ENCODE assay signal across 8 cellular contexts in genomic region chr7:26078437-26079362, GRCh38.
DNase-seq lines count a peak whose midpoint lies in the region; TF ChIP-seq lines count a peak whose summit lies in the region.

No MANE protein-coding gene starts in this region.

- H3K4me1 ChIP-seq in rectal smooth muscle tissue (ENCODE audit: control insufficient read depth, insufficient read depth, low read length), result no peaks in the 10 kb centered on the region

- POLR2A ChIA-PET in RWPE1 (lab: Yijun Ruan, JAX; ENCODE audit: low non-redundant PET), result no interaction called here

- H3K4me3 ChIP-seq in H7 (ENCODE audit: insufficient read depth, low read depth, low read length) (no peak overlapping the region), rectal smooth muscle tissue (ENCODE audit: low read length) (peak overlapping the region; percentile 6)

- H3K27ac ChIP-seq in RWPE1 (no peak overlapping the region), rectal smooth muscle tissue (ENCODE audit: low read depth, low read length) (no peak overlapping the region)

- no peak overlapping the region for H3K9ac ChIP-seq in rectal smooth muscle tissue (ENCODE audit: low read length)

- H3K4me3 Mint-ChIP-seq in activated T-helper 2 cell treated with anti-CD3 and anti-CD28 coated beads, Interferon-gamma antibody, Interleukin-2, Interleukin-4, amounts not matched to agents 10 μg/mL and 5 μg/mL and 100 μg/mL, durations not matched to agents 14 hours and 24 hours and 36 hours (ENCODE audit: low read depth), result no peak overlapping the region

- peaks cover 57% of the 10 kb centered on the region for H3K27me3 Mint-ChIP-seq in activated T-helper 2 cell treated with anti-CD3 and anti-CD28 coated beads, Interferon-gamma antibody, Interleukin-2, Interleukin-4, amounts not matched to agents 10 μg/mL and 5 μg/mL and 100 μg/mL, durations not matched to agents 14 hours and 24 hours and 36 hours (ENCODE audit: low read depth)

- H3K36me3 ChIP-seq in H7 (replicated peaks; ENCODE audit: control insufficient read depth, insufficient read depth, low read length), result no peaks in the 10 kb centered on the region
- no peaks in the 10 kb centered on the region for H3K36me3 ChIP-seq in rectal smooth muscle tissue (ENCODE audit: control insufficient read depth, insufficient read depth, low read length)

- peaks cover 5% of the 10 kb centered on the region for H3K4me1 Mint-ChIP-seq in activated T-helper 2 cell treated with anti-CD3 and anti-CD28 coated beads, Interferon-gamma antibody, Interleukin-2, Interleukin-4, amounts not matched to agents 10 μg/mL and 5 μg/mL and 100 μg/mL, durations not matched to agents 14 hours and 24 hours and 36 hours (ENCODE audit: low read depth)

- DNase-seq in ELR (ENCODE audit: low read depth) (peak; percentile 50), H7 (peak; percentile 91), M059J (ENCODE audit: low read depth) (peak; percentile 50), RWPE1 (ENCODE audit: low spot score) (peak; percentile 48), glomerular visceral epithelial cell (ENCODE audit: extremely low spot score) (peak; percentile 69), NCI-H1048 (lab: John Stamatoyannopoulos, UW) (no peak)
- DNase-seq in activated T-helper 2 cell treated with anti-CD3 and anti-CD28 coated beads, Interferon-gamma antibody, Interleukin-2, Interleukin-4, amounts not matched to agents 10 μg/mL and 5 μg/mL and 100 μg/mL, durations not matched to agents 14 hours and 24 hours and 36 hours (ENCODE audit: low spot score), result peak; percentile 71

- CTCF ChIA-PET in RWPE1 (lab: Yijun Ruan, JAX), result interaction anchor here (0.5 to 1.2 kb wide), 5 partner anchors 77 to 1157 kb away, joined by 3 to 4 read pairs (median 3); no protein-coding TSS in a partner anchor

- no peak overlapping the region for H3K27ac Mint-ChIP-seq in activated T-helper 2 cell treated with anti-CD3 and anti-CD28 coated beads, Interferon-gamma antibody, Interleukin-2, Interleukin-4, amounts not matched to agents 10 μg/mL and 5 μg/mL and 100 μg/mL, durations not matched to agents 14 hours and 24 hours and 36 hours

- H3K9me3 Mint-ChIP-seq in activated T-helper 2 cell treated with anti-CD3 and anti-CD28 coated beads, Interferon-gamma antibody, Interleukin-2, Interleukin-4, amounts not matched to agents 10 μg/mL and 5 μg/mL and 100 μg/mL, durations not matched to agents 14 hours and 24 hours and 36 hours, result no peaks in the 10 kb centered on the region

- intact Hi-C loops in activated T-helper 2 cell treated with anti-CD3 and anti-CD28 coated beads, Interferon-gamma antibody, Interleukin-2, Interleukin-4, amounts not matched to agents 10 μg/mL and 5 μg/mL and 100 μg/mL, durations not matched to agents 14 hours and 24 hours and 36 hours (cut with micrococcal nuclease), result loop anchor here (2.0 kb wide), 1 partner anchor 206 kb away; no protein-coding TSS in a partner anchor

- H3K27me3 ChIP-seq in H7 (ENCODE audit: control insufficient read depth, insufficient read depth, low read length) (no peaks in the 10 kb centered on the region), rectal smooth muscle tissue (ENCODE audit: control insufficient read depth, insufficient read depth, low read length) (peaks cover 6% of the 10 kb centered on the region)

- H3K36me3 Mint-ChIP-seq in activated T-helper 2 cell treated with anti-CD3 and anti-CD28 coated beads, Interferon-gamma antibody, Interleukin-2, Interleukin-4, amounts not matched to agents 10 μg/mL and 5 μg/mL and 100 μg/mL, durations not matched to agents 14 hours and 24 hours and 36 hours (ENCODE audit: low read depth), result no peaks in the 10 kb centered on the region

- TF ChIP-seq CTCF in RWPE1 (conservative IDR thresholded peaks at IDR 0.05; ENCODE audit: low read depth), result peak; percentile 24
